ENCODE assay signal across 22 cellular contexts in the genomic region with DNA sequence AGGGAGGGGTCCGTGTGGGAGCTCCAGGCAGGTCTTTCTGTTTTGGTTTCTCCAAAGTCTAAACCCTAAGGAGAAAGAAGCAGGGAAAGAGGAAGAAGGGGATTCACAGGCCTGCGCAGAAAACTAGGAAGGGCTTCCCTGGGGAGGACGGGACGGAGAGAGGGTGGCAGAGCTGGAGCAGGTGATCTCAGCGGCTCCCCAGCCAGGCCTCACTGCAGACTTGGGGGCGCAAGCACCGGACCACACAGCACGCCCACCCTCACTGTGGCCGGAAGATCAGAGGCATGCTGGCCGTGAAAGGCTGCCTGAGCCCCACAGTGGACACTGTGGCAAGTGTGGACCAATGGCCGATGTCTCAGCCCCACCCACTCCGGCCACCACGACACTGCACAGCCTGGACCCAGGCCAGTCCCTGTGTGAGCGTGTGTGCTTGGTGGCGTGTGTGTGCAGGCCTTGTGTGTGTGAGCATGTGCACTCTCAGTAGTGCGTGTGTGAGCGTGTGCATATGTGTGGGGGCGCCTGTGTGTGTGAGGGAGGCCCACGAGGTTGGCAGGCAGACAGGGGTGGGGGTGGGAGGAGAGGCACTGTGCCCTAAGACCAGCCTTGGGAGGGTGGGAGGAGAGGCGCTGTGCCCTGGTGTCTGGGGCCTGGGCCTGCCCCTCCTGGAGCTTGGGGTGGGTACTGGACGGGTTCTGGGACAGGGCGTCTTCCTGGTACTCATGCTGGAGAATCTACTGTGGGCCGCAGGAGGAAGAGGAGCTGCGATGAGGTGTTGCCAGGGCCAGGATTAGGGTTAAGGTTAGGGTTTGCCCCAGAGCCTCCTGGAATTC.
"Had no signal": no experiment of that assay in that cellular context is flagged by ENCODE, and none has a peak within 500 bp of the region (broad histone marks: within the 10 kb centered on the region; RNA-seq: fewer than 3 reads in every experiment).

No MANE protein-coding gene starts in this region.

- H3K4me3 Mint-ChIP-seq: activated B cell treated with CpG ODN at 0.5 μM for 24 hours; activated CD8-positive, alpha-beta T cell treated with anti-CD3 and anti-CD28 coated beads for 36 hours; activated naive CD8-positive, alpha-beta T cell; memory B cell; stimulated activated naive B cell treated with anti-CD40 and anti-IgM and Interleukin-4, amounts not matched to agents 10 μg/mL and 1 μg/mL and 100 μg/mL, for 72 hours had no signal

- H3K9me3 Mint-ChIP-seq: activated B cell treated with CpG ODN at 0.5 μM for 24 hours; activated CD8-positive, alpha-beta T cell treated with anti-CD3 and anti-CD28 coated beads for 36 hours; memory B cell; naive thymus-derived CD4-positive, alpha-beta T cell; stimulated activated naive B cell treated with anti-CD40 and anti-IgM and Interleukin-4, amounts not matched to agents 10 μg/mL and 1 μg/mL and 100 μg/mL, for 72 hours had no signal

- H3K36me3 Mint-ChIP-seq: activated naive CD8-positive, alpha-beta T cell; memory B cell; naive thymus-derived CD4-positive, alpha-beta T cell had no signal

- H3K27ac Mint-ChIP-seq: activated B cell treated with CpG ODN at 0.5 μM for 24 hours; activated CD8-positive, alpha-beta T cell treated with anti-CD3 and anti-CD28 coated beads for 36 hours; activated naive CD8-positive, alpha-beta T cell; memory B cell; stimulated activated naive B cell treated with anti-CD40 and anti-IgM and Interleukin-4, amounts not matched to agents 10 μg/mL and 1 μg/mL and 100 μg/mL, for 72 hours had no signal

- ATAC-seq: body of pancreas; gastrocnemius medialis; naive thymus-derived CD4-positive, alpha-beta T cell had no signal

- DNase-seq: activated B cell treated with CpG ODN at 0.5 μM for 24 hours; activated CD4-positive, alpha-beta T cell treated with anti-CD3 and anti-CD28 coated beads, Interleukin-2, amount 50 U/mL, for 1 hour; activated CD8-positive, alpha-beta T cell treated with anti-CD3 and anti-CD28 coated beads for 36 hours; activated naive CD4-positive, alpha-beta T cell treated with Interleukin-2 at 50 U/mL for 16 hours; activated T-cell treated with anti-CD3 and anti-CD28 coated beads, Interleukin-2, amount 50 U/mL, for 48 hours; anterior cingulate cortex; colonic mucosa; effector memory CD4-positive, alpha-beta T cell; gastrocnemius medialis; glutamatergic neuron; midbrain; naive thymus-derived CD4-positive, alpha-beta T cell; stimulated activated CD4-positive, alpha-beta T cell treated with anti-CD3 and anti-CD28 coated beads, Interleukin-15, amount 100 ng/mL, for 24 hours; stimulated activated CD4-positive, alpha-beta T cell treated with anti-CD3 and anti-CD28 coated beads, Interleukin-2, amount 100 ng/mL, for 24 hours; stimulated activated naive B cell treated with anti-CD40 and anti-IgM and Interleukin-4, amounts not matched to agents 10 μg/mL and 1 μg/mL and 100 μg/mL, for 72 hours; stomach; T-helper 2 cell; thyroid gland; upper lobe of left lung had no signal
